ENCODE assay signal across 8 cellular contexts in genomic region chr4:140373328-140374129, GRCh38. TPM values are rescaled to one million over a fixed set of nuclear protein-coding genes. Genes with fewer than 3 reads are reported as not detected.
DNase-seq lines count a peak whose midpoint lies in the region; ATAC-seq and TF ChIP-seq lines count a peak whose summit lies in the region.

TSS of gene SCOC (plus strand) at chr4:140373646. CDS start at chr4:140379171, 5,525 bp downstream.

- intact Hi-C loops in PC-3 (cut with micrococcal nuclease): loop anchor here (2.0 to 10.0 kb wide), 3 partner anchors 53 to 381 kb away; partner anchors contain the start of genes CLGN, ELMOD2 and TBC1D9

- no peaks in the 10 kb centered on the region; the same call in 1 of the 2 replicates for H4K20me1 ChIP-seq in PC-3 (ENCODE audit: low read length)

- H3K36me3 ChIP-seq in PC-3 (ENCODE audit: low read depth, low read length): no peaks in the 10 kb centered on the region
- H3K36me3 ChIP-seq in esophagus (ENCODE audit: control insufficient read depth in 2 of 2, insufficient read depth in 2 of 2, low read length in 1 of 2): no peaks in the 10 kb centered on the region
- H3K36me3 ChIP-seq in mucosa of stomach (ENCODE audit: control insufficient read depth, insufficient read depth, low read length): no peaks in the 10 kb centered on the region

- peak within 1 kb of the TSS; percentile 98 for H3K4me2 ChIP-seq in PC-3 (ENCODE audit: low read length)

- CTCF ChIA-PET in PC-3 (lab: Charles Lee): interaction anchor here (0.6 to 2.6 kb wide), 3 partner anchors 13 to 151 kb away, joined by 3 to 21 read pairs (median 4); partner anchors contain the start of gene ELMOD2

- H3K9ac ChIP-seq in PC-3 (ENCODE audit: low read length) (peak within 1 kb of the TSS; percentile 92), mucosa of stomach (ENCODE audit: low read length) (peak within 1 kb of the TSS; percentile 74)

- no peaks in the 10 kb centered on the region for H3K9me2 ChIP-seq in PC-3 (replicated peaks; ENCODE audit: low read length)

- H3K4me3 Mint-ChIP-seq in activated T-cell treated with anti-CD3 and anti-CD28 coated beads, Interleukin-2, amount 50 U/mL, for 4 hours: no peak within 1 kb of the TSS

- H3K27me3 Mint-ChIP-seq in activated T-cell treated with anti-CD3 and anti-CD28 coated beads, Interleukin-2, amount 50 U/mL, for 4 hours (ENCODE audit: low read depth): no peaks in the 10 kb centered on the region

- no peak for TF ChIP-seq CTCF in PC-3 (conservative IDR thresholded peaks at IDR 0.05; ENCODE audit: low read depth, low read length)

- H3K27ac ChIP-seq in PC-3 (ENCODE audit: low read length) (peak within 1 kb of the TSS; percentile 66), esophagus (ENCODE audit: low read depth in 2 of 2, low read length in 1 of 2) (peak within 1 kb of the TSS; percentile 93 to 96)

- peak; percentile 96 for ATAC-seq in GM21576 (IDR thresholded peaks at IDR 0.05; ENCODE audit: unreplicated experiment)
- peak; percentile 88 for ATAC-seq in PC-3
- peak; percentile 93 to 96 for ATAC-seq in activated T-cell treated with anti-CD3 and anti-CD28 coated beads, Interleukin-2, amount 50 U/mL, for 4 hours

- H3K9me3 ChIP-seq in PC-3 (ENCODE audit: low read length) (no peaks in the 10 kb centered on the region), esophagus (ENCODE audit: control insufficient read depth in 2 of 2, insufficient read depth in 1 of 2, low read depth in 1 of 2, low read length in 1 of 2) (no peaks in the 10 kb centered on the region), mucosa of stomach (ENCODE audit: control insufficient read depth, low read length) (no peaks in the 10 kb centered on the region)

- no peak for TF ChIP-seq RAD21 in Ishikawa (IDR thresholded peaks at IDR 0.05; ENCODE audit: low read depth)

- H3K27me3 ChIP-seq in PC-3 (ENCODE audit: low read length): no peaks in the 10 kb centered on the region
- no peaks in the 10 kb centered on the region for H3K27me3 ChIP-seq in esophagus (ENCODE audit: control insufficient read depth in 1 of 2, insufficient read depth in 2 of 2, low read length in 2 of 2)
- H3K27me3 ChIP-seq in mucosa of stomach (ENCODE audit: control insufficient read depth, insufficient read depth, low read length): no peaks in the 10 kb centered on the region

- peaks cover 50% of the 10 kb centered on the region for H3K79me2 ChIP-seq in PC-3 (ENCODE audit: low read length)

- peak within 1 kb of the TSS; percentile 92 for H3K4me3 ChIP-seq in PC-3 (ENCODE audit: low read length)
- peak within 1 kb of the TSS; percentile 75 to 91 for H3K4me3 ChIP-seq in esophagus (ENCODE audit: low read depth in 1 of 2, low read length in 2 of 2)
- H3K4me3 ChIP-seq in mucosa of stomach (ENCODE audit: low read length): peak within 1 kb of the TSS; percentile 29

- H3K36me3 Mint-ChIP-seq in activated T-cell treated with anti-CD3 and anti-CD28 coated beads, Interleukin-2, amount 50 U/mL, for 4 hours (ENCODE audit: insufficient read depth): peaks cover 2% of the 10 kb centered on the region

- POLR2A ChIA-PET in PC-3 (lab: Charles Lee; ENCODE audit: unreplicated experiment): interaction anchor here (0.6 kb wide), 1 partner anchor 39 kb away, joined by 3 read pairs; no protein-coding TSS in a partner anchor

- BruUV-seq in PC-3 (replicated peaks; lab: Mats Ljungman, UMichigan): no TSS peak

- no peak for TF ChIP-seq EP300 in Ishikawa (IDR thresholded peaks at IDR 0.05; ENCODE audit: borderline replicate concordance)

- H2AFZ ChIP-seq in PC-3 (ENCODE audit: low read length): peak within 1 kb of the TSS; percentile 85

- 0 to 1% methylated on average over 60 to 63 of the region's 63 CpGs for whole genome bisulfite sequencing in esophagus, 2 donors

- H3K4me1 ChIP-seq in PC-3 (ENCODE audit: insufficient read depth, low read length) (peaks cover 37% of the 10 kb centered on the region), esophagus (ENCODE audit: control insufficient read depth in 2 of 2, insufficient read depth in 2 of 2, low read length in 1 of 2) (no peaks in the 10 kb centered on the region), mucosa of stomach (ENCODE audit: control insufficient read depth, insufficient read depth, low read length) (peaks cover 6% of the 10 kb centered on the region)

- no peaks in the 10 kb centered on the region for H3K9me3 Mint-ChIP-seq in activated T-cell treated with anti-CD3 and anti-CD28 coated beads, Interleukin-2, amount 50 U/mL, for 4 hours

- DNase-seq in DMS114 treated with DMSO at 0.1 percent for 48 hours (lab: John Stamatoyannopoulos, UW; ENCODE audit: unreplicated experiment) (peak; percentile 95), PC-3 (peak; percentile 99)
- peak; percentile 92 for DNase-seq in activated T-cell treated with anti-CD3 and anti-CD28 coated beads, Interleukin-2, amount 50 U/mL, for 4 hours
- DNase-seq in stimulated activated CD8-positive, alpha-beta memory T cell treated with anti-CD3 and anti-CD28 coated beads, Interleukin-7, amount 100 ng/mL, for 1 hour (ENCODE audit: low read depth in 2 of 2): peak; percentile 91 to 92

- H3K4me1 Mint-ChIP-seq in activated T-cell treated with anti-CD3 and anti-CD28 coated beads, Interleukin-2, amount 50 U/mL, for 4 hours (ENCODE audit: low read depth): peaks cover 29% of the 10 kb centered on the region

- H3F3A ChIP-seq in PC-3 (ENCODE audit: low read length, unreplicated experiment): no peaks in the 10 kb centered on the region

TF ChIP-seq in Ishikawa, 13 proteins besides CTCF, POLR2A, EP300 and RAD21:
- TF ChIP-seq ZBTB7A (IDR thresholded peaks at IDR 0.05; ENCODE audit: low read depth): no peak
- TF ChIP-seq TEAD4 (IDR thresholded peaks at IDR 0.05): no peak
- peak; percentile 52; the same call in 1 of the 2 replicates for TF ChIP-seq CREB1 (IDR thresholded peaks at IDR 0.05; ENCODE audit: low read depth)
- peak; percentile 5 for TF ChIP-seq TCF12 (IDR thresholded peaks at IDR 0.05; ENCODE audit: low read depth)
- TF ChIP-seq CEBPB (IDR thresholded peaks at IDR 0.05): no peak
- TF ChIP-seq USF1 (IDR thresholded peaks at IDR 0.05): no peak
- TF ChIP-seq TAF1 (IDR thresholded peaks at IDR 0.05; ENCODE audit: low read depth): peak; percentile 75
- TF ChIP-seq EGR1 (IDR thresholded peaks at IDR 0.05): peak; percentile 87

RNA-seq across cellular contexts. Expression of gene SCOC, which starts in this region (rescaled TPM):
- 22.5 and 28.2 TPM in 2 replicates for total RNA-seq in PC-3 (2014; rRNA removed)
- total RNA-seq in activated T-cell treated with anti-CD3 and anti-CD28 coated beads, Interleukin-2, amount 50 U/mL, for 4 hours: 10 to 100 TPM; 20.5 to 24.3 (median 23.0) TPM
- polyA plus RNA-seq in esophagus: 10 to 100 TPM; 42.4 to 47.3 TPM

Comparison
In these comparisons a context has a peak if more than half of its experiments do, and no peak if none do; other contexts are left out.
1. Peak in every context shown above with its lines: DNase-seq, ATAC-seq, H3K4me3 ChIP-seq and H3K27ac ChIP-seq.
2. H3K4me3 ChIP-seq: peak in every context shown above with its lines; median percentile 92 in PC-3; 83 in esophagus; 29 in mucosa of stomach.